Comparison of ENCODE assay signal across 19 cellular contexts in genomic region chr9:34715639-34716215, GRCh38. TPM values are rescaled to one million over a fixed set of nuclear protein-coding genes. Genes with fewer than 3 reads are reported as not detected.
DNase-seq lines count a peak whose midpoint lies in the region; ATAC-seq, FAIRE-seq and TF ChIP-seq lines count a peak whose summit lies in the region.
"Had no signal": no experiment of that assay in that cellular context is flagged by ENCODE, and none has a peak within 500 bp of the region (broad histone marks: within the 10 kb centered on the region; RNA-seq: fewer than 3 reads in every experiment).

No MANE protein-coding gene starts in this region.

- H3K4me1 ChIP-seq in keratinocyte (ENCODE audit: control insufficient read depth, extremely low read depth, insufficient read depth, low read length) (peaks cover 42% of the 10 kb centered on the region), thymus (ENCODE audit: control insufficient read depth, insufficient read depth, low read length) (no peaks in the 10 kb centered on the region)
- H3K4me1 ChIP-seq: Caco-2 had no signal

- H3K27ac Mint-ChIP-seq in activated naive CD8-positive, alpha-beta T cell treated with anti-CD3 and anti-CD28 coated beads for 36 hours: no peak overlapping the region
- H3K27ac Mint-ChIP-seq: CD8-positive, alpha-beta memory T cell had no signal

- H3K36me3 ChIP-seq in keratinocyte (ENCODE audit: control insufficient read depth in 2 of 2, extremely low read depth in 1 of 2, insufficient read depth in 2 of 2, low read length in 2 of 2): no peaks in the 10 kb centered on the region
- no peaks in the 10 kb centered on the region for H3K36me3 ChIP-seq in thymus (ENCODE audit: control insufficient read depth, insufficient read depth)
- H3K36me3 ChIP-seq: BLaER1 had no signal

- H3K4me2 ChIP-seq in keratinocyte (ENCODE audit: control insufficient read depth, extremely low read depth, insufficient read depth, low read depth, low read length): peak overlapping the region; percentile 41
- H3K4me2 ChIP-seq: BLaER1 had no signal

- H3K9me3 Mint-ChIP-seq in activated naive CD8-positive, alpha-beta T cell treated with anti-CD3 and anti-CD28 coated beads for 36 hours: no peaks in the 10 kb centered on the region
- H3K9me3 Mint-ChIP-seq: CD8-positive, alpha-beta memory T cell; H9 had no signal

- DNase-seq in NCI-H82 (lab: John Stamatoyannopoulos, UW) (peak; percentile 17), NCI-H82 treated with DMSO at 0.1 percent for 48 hours (lab: John Stamatoyannopoulos, UW; ENCODE audit: unreplicated experiment) (no peak), epithelial cell of esophagus (ENCODE audit: low read depth) (peak; percentile 88), keratinocyte (ENCODE audit: low read depth, low spot score) (peak; percentile 86), NCI-H510A (lab: John Stamatoyannopoulos, UW) (no peak)
- DNase-seq in activated naive CD8-positive, alpha-beta T cell treated with anti-CD3 and anti-CD28 coated beads for 36 hours: no peak
- DNase-seq: 8988T; AML-193; Caco-2; CD8-positive, alpha-beta memory T cell; GM23248; H9; IMR-90 had no signal

- H3K27me3 ChIP-seq in keratinocyte (ENCODE audit: control insufficient read depth, extremely low read depth, insufficient read depth, low read length) (no peaks in the 10 kb centered on the region), thymus (ENCODE audit: control insufficient read depth, insufficient read depth) (no peaks in the 10 kb centered on the region)
- H3K27me3 ChIP-seq: BLaER1 had no signal

- no peaks in the 10 kb centered on the region for H3K9me1 ChIP-seq in keratinocyte (ENCODE audit: control insufficient read depth, extremely low read depth, insufficient read depth, low read length)

- no peak overlapping the region for H3K4me3 Mint-ChIP-seq in activated naive CD8-positive, alpha-beta T cell treated with anti-CD3 and anti-CD28 coated beads for 36 hours
- H3K4me3 Mint-ChIP-seq: CD8-positive, alpha-beta memory T cell; H9 had no signal

- H3K36me3 Mint-ChIP-seq in activated naive CD8-positive, alpha-beta T cell treated with anti-CD3 and anti-CD28 coated beads for 36 hours: no peaks in the 10 kb centered on the region
- H3K36me3 Mint-ChIP-seq: CD8-positive, alpha-beta memory T cell had no signal

- dilution Hi-C loops in keratinocyte (cut with MboI; ENCODE audit: extremely low pct_ligation_motif_present, low sequenced_read_pairs): no loop called here

- peaks cover 6% of the 10 kb centered on the region for H3K27me3 Mint-ChIP-seq in activated naive CD8-positive, alpha-beta T cell treated with anti-CD3 and anti-CD28 coated beads for 36 hours

- peak overlapping the region; percentile 23 for H3K27ac ChIP-seq in keratinocyte (ENCODE audit: control insufficient read depth, insufficient read depth, low read length)
- peak overlapping the region; percentile 49 for H3K27ac ChIP-seq in thymus (ENCODE audit: low read depth)
- H3K27ac ChIP-seq: BLaER1, GM23248 had no signal

- TF ChIP-seq CTCF in epithelial cell of esophagus (IDR thresholded peaks at IDR 0.05; ENCODE audit: insufficient read depth, low read depth, low read length, missing control alignments) (no peak), keratinocyte (optimal IDR thresholded peaks at IDR 0.05 in 1 of 3, IDR thresholded peaks at IDR 0.05 in 1 of 3, conservative IDR thresholded peaks at IDR 0.05 in 1 of 3; ENCODE audit: extremely low read depth in 1 of 3, insufficient read depth in 2 of 3, low read length in 3 of 3) (no peak)

- 92% methylated on average over 7 of the region's 7 CpGs for WGBS in thymus

- no peak overlapping the region for H3K9ac ChIP-seq in keratinocyte (ENCODE audit: control insufficient read depth, extremely low read depth, insufficient read depth, low read length)
- H3K9ac ChIP-seq: BLaER1, GM23248 had no signal

- H2AFZ ChIP-seq in keratinocyte (ENCODE audit: control insufficient read depth, low read length): no peak overlapping the region
- H2AFZ ChIP-seq: GM23248 had no signal

- H3K4me3 ChIP-seq in epithelial cell of esophagus (ENCODE audit: low read length): no peak overlapping the region
- no peak overlapping the region for H3K4me3 ChIP-seq in keratinocyte (ENCODE audit: control insufficient read depth in 2 of 3, extremely low read depth in 1 of 3, insufficient read depth in 2 of 3, low read depth in 1 of 3, low read length in 3 of 3)
- H3K4me3 ChIP-seq in thymus (ENCODE audit: low read length): no peak overlapping the region
- H3K4me3 ChIP-seq: BLaER1, GM12878, GM23248 had no signal

- no peaks in the 10 kb centered on the region for H3K4me1 Mint-ChIP-seq in activated naive CD8-positive, alpha-beta T cell treated with anti-CD3 and anti-CD28 coated beads for 36 hours
- H3K4me1 Mint-ChIP-seq: CD8-positive, alpha-beta memory T cell; H9 had no signal

- ATAC-seq in HG02759 (IDR thresholded peaks at IDR 0.05; ENCODE audit: unreplicated experiment): no peak
- ATAC-seq: GM12878 had no signal

- H3K79me2 ChIP-seq in keratinocyte (ENCODE audit: control insufficient read depth, insufficient read depth, low read length): no peaks in the 10 kb centered on the region

- H3K9me3 ChIP-seq in keratinocyte (ENCODE audit: control insufficient read depth, low read depth, low read length) (no peaks in the 10 kb centered on the region), thymus (ENCODE audit: control insufficient read depth) (no peaks in the 10 kb centered on the region)
- H3K9me3 ChIP-seq: BLaER1, Caco-2 had no signal

- FAIRE-seq in keratinocyte (lab: Jason Lieb, UNC): peak; percentile 88
- FAIRE-seq: GM12878, GM18507 had no signal

- no peaks in the 10 kb centered on the region for H4K20me1 ChIP-seq in keratinocyte (ENCODE audit: control insufficient read depth, extremely low read depth, insufficient read depth, low read length)
- H4K20me1 ChIP-seq: BLaER1 had no signal

RNA-seq across cellular contexts. Expression of gene CCL21, which starts 5.8 kb away (rescaled TPM):
- polyA plus RNA-seq in keratinocyte: not detected in 3 replicates
- not detected for polyA plus RNA-seq in keratinocyte (2011; ENCODE audit: low read depth)
- polyA plus RNA-seq in keratinocyte (2011; cell fraction: cytosol; rRNA removed): not detected in 2 replicates
- not detected in 2 replicates for polyA plus RNA-seq in keratinocyte (2011; cell fraction: nucleus; rRNA removed)
- not detected in 2 replicates for polyA plus RNA-seq in keratinocyte (2012; ENCODE audit: low replicate concordance)
- polyA minus RNA-seq in keratinocyte: not detected in 3 replicates
- polyA minus RNA-seq in keratinocyte (2011; cell fraction: cytosol; rRNA and poly(A)+ RNA removed): not detected
- not detected in 2 replicates for polyA minus RNA-seq in keratinocyte (2011; cell fraction: nucleus; rRNA and poly(A)+ RNA removed)
- polyA plus RNA-seq in thymus: 16.6 TPM
- not detected for total RNA-seq in activated naive CD8-positive, alpha-beta T cell treated with anti-CD3 and anti-CD28 coated beads for 36 hours
- total RNA-seq: Caco-2; CD8-positive, alpha-beta memory T cell; Daoy; GM23248; H9; IMR-90 had no signal
- polyA plus RNA-seq: CD8-positive, alpha-beta memory T cell; GM12878; GM23248; IMR-90 had no signal

RNA-seq across cellular contexts. Expression of gene CCL19, which starts 24.7 kb away (rescaled TPM):
- polyA plus RNA-seq in keratinocyte: not detected in 3 replicates
- not detected for polyA plus RNA-seq in keratinocyte (2011; ENCODE audit: low read depth)
- not detected in 2 replicates for polyA plus RNA-seq in keratinocyte (2011; cell fraction: cytosol; rRNA removed)
- not detected in 2 replicates for polyA plus RNA-seq in keratinocyte (2011; cell fraction: nucleus; rRNA removed)
- polyA plus RNA-seq in keratinocyte (2012; ENCODE audit: low replicate concordance): not detected in 2 replicates
- polyA minus RNA-seq in keratinocyte: not detected in 3 replicates
- not detected for polyA minus RNA-seq in keratinocyte (2011; cell fraction: cytosol; rRNA and poly(A)+ RNA removed)
- polyA minus RNA-seq in keratinocyte (2011; cell fraction: nucleus; rRNA and poly(A)+ RNA removed): not detected in 2 replicates
- 588 TPM for polyA plus RNA-seq in thymus
- total RNA-seq in activated naive CD8-positive, alpha-beta T cell treated with anti-CD3 and anti-CD28 coated beads for 36 hours: not detected
- total RNA-seq: Caco-2; CD8-positive, alpha-beta memory T cell; Daoy; GM12878; GM23248; H9; IMR-90 had no signal
- polyA plus RNA-seq: CD8-positive, alpha-beta memory T cell; GM23248; IMR-90 had no signal

RNA-seq across cellular contexts. Expression of gene CCL27, which starts 53.3 kb away (rescaled TPM):
- 0.46 to 1.1 TPM (median 1.1 TPM) in 3 replicates for polyA plus RNA-seq in keratinocyte
- polyA plus RNA-seq in keratinocyte (2011; ENCODE audit: low read depth): not detected
- polyA plus RNA-seq in keratinocyte (2011; cell fraction: cytosol; rRNA removed): 1.5 and 1.9 TPM in 2 replicates
- polyA plus RNA-seq in keratinocyte (2011; cell fraction: nucleus; rRNA removed): 0.60 and 0.89 TPM in 2 replicates
- 1.1 and 2.4 TPM in 2 replicates for polyA plus RNA-seq in keratinocyte (2012; ENCODE audit: low replicate concordance)
- polyA minus RNA-seq in keratinocyte: 0.96 to 6.9 TPM (median 2.8 TPM) in 3 replicates
- not detected for polyA minus RNA-seq in keratinocyte (2011; cell fraction: cytosol; rRNA and poly(A)+ RNA removed)
- polyA minus RNA-seq in keratinocyte (2011; cell fraction: nucleus; rRNA and poly(A)+ RNA removed): not detected in 2 replicates
- 48.4 TPM for polyA plus RNA-seq in thymus
- total RNA-seq in activated naive CD8-positive, alpha-beta T cell treated with anti-CD3 and anti-CD28 coated beads for 36 hours: under 1 TPM in 1 of 2 experiments, not detected in 1; 0.82 TPM
- total RNA-seq: Caco-2, Daoy, GM12878, GM23248 had no signal
- polyA plus RNA-seq: CD8-positive, alpha-beta memory T cell had no signal

Comparison
In these comparisons a context has a peak if more than half of its experiments do, and no peak if none do; other contexts are left out.
1. DNase-seq: peak in NCI-H82 (single experiment), epithelial cell of esophagus (single experiment) and keratinocyte (single experiment); none in NCI-H82 treated with DMSO at 0.1 percent for 48 hours (single experiment), NCI-H510A (single experiment) and activated naive CD8-positive, alpha-beta T cell treated with anti-CD3 and anti-CD28 coated beads for 36 hours (single experiment).
2. RNA of gene CCL21, which starts 5.8 kb away (polyA plus RNA-seq): 16.6 TPM in thymus (single experiment); not detected in keratinocyte; every median in the first group is over 10 times any median in the second.
3. RNA of gene CCL19, which starts 24.7 kb away (polyA plus RNA-seq): 588 TPM in thymus (single experiment); not detected in keratinocyte; every median in the first group is over 100 times any median in the second.
4. RNA of gene CCL27, which starts 53.3 kb away (polyA plus RNA-seq): 48.4 TPM in thymus (single experiment); 0.46 to 2.4 TPM in keratinocyte; every median in the first group is over 10 times any median in the second.